In the genomic region with DNA sequence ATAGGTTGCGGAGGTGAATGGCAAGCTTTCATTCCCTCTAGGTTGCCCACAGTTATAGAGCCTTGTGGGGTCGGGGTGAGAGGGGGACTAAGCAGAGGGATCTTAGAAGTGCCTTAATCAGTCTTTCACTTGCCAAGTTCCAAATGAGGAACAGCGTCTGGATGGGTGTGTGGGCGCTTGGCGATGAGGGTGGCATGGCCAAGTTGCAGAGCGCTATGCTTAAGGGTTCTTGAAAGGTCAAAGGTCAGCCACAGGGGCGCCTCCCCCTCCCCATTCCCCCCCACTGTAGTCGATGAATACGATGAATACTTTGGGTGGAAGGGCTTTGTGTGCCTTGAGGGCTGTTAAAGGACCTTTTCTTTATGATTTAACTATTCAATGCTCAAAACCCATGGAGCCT, we compare ENCODE assay signal across 2 cellular contexts.
TF ChIP-seq lines count a peak whose summit lies in the region.

No MANE protein-coding gene starts in this region.

TF ChIP-seq in HEK293, 187 proteins besides CTCF, POLR2A, EP300 and RAD21:
- TF ChIP-seq PRDM2 (tag by site-specific recombination; IDR thresholded peaks at IDR 0.05; ENCODE audit: borderline replicate concordance): no peak
- TF ChIP-seq ZFHX2 (tag by site-specific recombination; conservative IDR thresholded peaks at IDR 0.05): 0 out of 2 replicates have a peak, but pooled peaks have one; percentile 7

TF ChIP-seq in K562, 482 proteins besides CTCF, POLR2A, EP300 and RAD21 (continued from another document):
- TF ChIP-seq, protein P1, sequence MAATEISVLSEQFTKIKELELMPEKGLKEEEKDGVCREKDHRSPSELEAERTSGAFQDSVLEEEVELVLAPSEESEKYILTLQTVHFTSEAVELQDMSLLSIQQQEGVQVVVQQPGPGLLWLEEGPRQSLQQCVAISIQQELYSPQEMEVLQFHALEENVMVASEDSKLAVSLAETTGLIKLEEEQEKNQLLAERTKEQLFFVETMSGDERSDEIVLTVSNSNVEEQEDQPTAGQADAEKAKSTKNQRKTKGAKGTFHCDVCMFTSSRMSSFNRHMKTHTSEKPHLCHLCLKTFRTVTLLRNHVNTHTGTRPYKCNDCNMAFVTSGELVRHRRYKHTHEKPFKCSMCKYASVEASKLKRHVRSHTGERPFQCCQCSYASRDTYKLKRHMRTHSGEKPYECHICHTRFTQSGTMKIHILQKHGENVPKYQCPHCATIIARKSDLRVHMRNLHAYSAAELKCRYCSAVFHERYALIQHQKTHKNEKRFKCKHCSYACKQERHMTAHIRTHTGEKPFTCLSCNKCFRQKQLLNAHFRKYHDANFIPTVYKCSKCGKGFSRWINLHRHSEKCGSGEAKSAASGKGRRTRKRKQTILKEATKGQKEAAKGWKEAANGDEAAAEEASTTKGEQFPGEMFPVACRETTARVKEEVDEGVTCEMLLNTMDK (IDR thresholded peaks at IDR 0.05; ENCODE audit: borderline replicate concordance, insufficient read depth, low read depth, low read length, poor library complexity, severe bottlenecking): no peak
- TF ChIP-seq, protein P2, sequence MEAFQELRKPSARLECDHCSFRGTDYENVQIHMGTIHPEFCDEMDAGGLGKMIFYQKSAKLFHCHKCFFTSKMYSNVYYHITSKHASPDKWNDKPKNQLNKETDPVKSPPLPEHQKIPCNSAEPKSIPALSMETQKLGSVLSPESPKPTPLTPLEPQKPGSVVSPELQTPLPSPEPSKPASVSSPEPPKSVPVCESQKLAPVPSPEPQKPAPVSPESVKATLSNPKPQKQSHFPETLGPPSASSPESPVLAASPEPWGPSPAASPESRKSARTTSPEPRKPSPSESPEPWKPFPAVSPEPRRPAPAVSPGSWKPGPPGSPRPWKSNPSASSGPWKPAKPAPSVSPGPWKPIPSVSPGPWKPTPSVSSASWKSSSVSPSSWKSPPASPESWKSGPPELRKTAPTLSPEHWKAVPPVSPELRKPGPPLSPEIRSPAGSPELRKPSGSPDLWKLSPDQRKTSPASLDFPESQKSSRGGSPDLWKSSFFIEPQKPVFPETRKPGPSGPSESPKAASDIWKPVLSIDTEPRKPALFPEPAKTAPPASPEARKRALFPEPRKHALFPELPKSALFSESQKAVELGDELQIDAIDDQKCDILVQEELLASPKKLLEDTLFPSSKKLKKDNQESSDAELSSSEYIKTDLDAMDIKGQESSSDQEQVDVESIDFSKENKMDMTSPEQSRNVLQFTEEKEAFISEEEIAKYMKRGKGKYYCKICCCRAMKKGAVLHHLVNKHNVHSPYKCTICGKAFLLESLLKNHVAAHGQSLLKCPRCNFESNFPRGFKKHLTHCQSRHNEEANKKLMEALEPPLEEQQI (IDR thresholded peaks at IDR 0.05): no peak
- TF ChIP-seq NCOR1 (IDR thresholded peaks at IDR 0.05): no peak
